ENCODE assay signal across 1 cellular context in genomic region chr1:903305-903704, GRCh38.
TF ChIP-seq lines count a peak whose summit lies in the region.

No MANE protein-coding gene starts in this region.

TF ChIP-seq in HCT116, 20 proteins besides CTCF, POLR2A, EP300 and RAD21:
- TF ChIP-seq ZFX (IDR thresholded peaks at IDR 0.05) (no peak), SP1 (IDR thresholded peaks at IDR 0.05; ENCODE audit: low read depth) (no peak), CBX3 (IDR thresholded peaks at IDR 0.05; ENCODE audit: low read depth) (no peak), REST (IDR thresholded peaks at IDR 0.05; ENCODE audit: low read depth) (no peak)
TF ChIP-seq in HCT116: peak in this region for 0.
